10 cellular contexts compared by ENCODE assay signal in genomic region chr1:160567858-160568682, GRCh38. TPM values are rescaled to one million over a fixed set of nuclear protein-coding genes. Genes with fewer than 3 reads are reported as not detected.
DNase-seq lines count a peak whose midpoint lies in the region; ATAC-seq and TF ChIP-seq lines count a peak whose summit lies in the region.
"Had no signal": no experiment of that assay in that cellular context is flagged by ENCODE, and none has a peak within 500 bp of the region (broad histone marks: within the 10 kb centered on the region; RNA-seq: fewer than 3 reads in every experiment).

No MANE protein-coding gene starts in this region.

- peak; percentile 95 for ATAC-seq in CD8-positive, alpha-beta T cell
- ATAC-seq in heart left ventricle = no peak

- H3K4me2 ChIP-seq in OCI-LY1 (ENCODE audit: low read length) = peak overlapping the region; percentile 8; the same call in 1 of the 2 replicates
- no peak overlapping the region for H3K4me2 ChIP-seq in GM23248 (ENCODE audit: unreplicated experiment)

- H3K9ac ChIP-seq in OCI-LY1 (ENCODE audit: low read length) = peak overlapping the region; percentile 31; the same call in 1 of the 2 replicates
- H3K9ac ChIP-seq in GM23248 = no peak overlapping the region

- H4K20me1 ChIP-seq in OCI-LY1 (ENCODE audit: insufficient read depth, low read length) (no peaks in the 10 kb centered on the region), GM23248 (ENCODE audit: insufficient read depth) (no peaks in the 10 kb centered on the region)

- peak overlapping the region; percentile 55 for H3K27ac ChIP-seq in CD8-positive, alpha-beta T cell (ENCODE audit: low read depth, low read length)
- H3K27ac ChIP-seq in OCI-LY1 (ENCODE audit: low read depth, low read length, poor library complexity, severe bottlenecking) (peak overlapping the region; percentile 57), left ventricle myocardium inferior (replicated peaks) (no peak overlapping the region), GM23248 (no peak overlapping the region), heart left ventricle (peak overlapping the region in 1 of 12 donors; percentile 81)

- peak; percentile 35 to 86 (median 73) for DNase-seq in CD8-positive, alpha-beta T cell
- DNase-seq in activated T-cell treated with anti-CD3 and anti-CD28 coated beads, Interleukin-2, amount 50 U/mL, for 48 hours = peak; percentile 76 to 80
- DNase-seq in stimulated activated CD4-positive, alpha-beta T cell treated with anti-CD3 and anti-CD28 coated beads, Interleukin-12 subunit alpha, Interleukin-12 subunit beta, amount 100 ng/mL, for 48 hours (ENCODE audit: low read depth in 2 of 3, low spot score in 1 of 3) = peak; percentile 43 to 64 (median 53)
- no peak for DNase-seq in left ventricle myocardium inferior
- no peak for DNase-seq in GM23248
- no peak for DNase-seq in AG08396 (ENCODE audit: low spot score)
- DNase-seq in heart left ventricle = no peak

- H3K4me3 Mint-ChIP-seq in CD8-positive, alpha-beta T cell = peak overlapping the region; percentile 59

- CTCF ChIA-PET in CD8-positive, alpha-beta T cell (lab: Charles Lee) = interaction anchor here (1.0 to 3.6 kb wide), 5 partner anchors 10 to 139 kb away, joined by 3 to 15 read pairs (median 7); no protein-coding TSS in a partner anchor

- 7 to 16% methylated on average over 8 of the region's 8 CpGs for WGBS in GM23248 (ENCODE audit: low coverage in 1 of 2, low lambda C conversion rate in 2 of 2, missing lambda C conversion rate in 2 of 2), 2 experiments
- 52 to 77% (median 62%) methylated on average over 8 of the region's 8 CpGs for WGBS in heart left ventricle, 4 donors

- H3K4me3 ChIP-seq in CD8-positive, alpha-beta T cell (ENCODE audit: low read depth, low read length) = no peak overlapping the region
- no peak overlapping the region for H3K4me3 ChIP-seq in OCI-LY1 (ENCODE audit: low read depth, low read length, poor library complexity, severe bottlenecking)
- H3K4me3 ChIP-seq in left ventricle myocardium inferior = no peak overlapping the region
- no peak overlapping the region for H3K4me3 ChIP-seq in GM23248
- H3K4me3 ChIP-seq in heart left ventricle = no peak overlapping the region

- H3K36me3 Mint-ChIP-seq in CD8-positive, alpha-beta T cell = peaks cover 52% of the 10 kb centered on the region

- no peaks in the 10 kb centered on the region for H3K79me2 ChIP-seq in OCI-LY1 (ENCODE audit: insufficient read depth, low read length)
- H3K79me2 ChIP-seq in GM23248 (ENCODE audit: insufficient read depth) = no peaks in the 10 kb centered on the region

- no peaks in the 10 kb centered on the region for H3K27me3 Mint-ChIP-seq in CD8-positive, alpha-beta T cell (ENCODE audit: low read depth)

- in situ Hi-C loops in GM23248 (cut with MboI) = no loop called here

- no peaks in the 10 kb centered on the region for H3K9me2 ChIP-seq in OCI-LY1 (ENCODE audit: low read depth, low read length)
- no peaks in the 10 kb centered on the region for H3K9me2 ChIP-seq in GM23248 (ENCODE audit: insufficient read depth)

- H3K27ac Mint-ChIP-seq in CD8-positive, alpha-beta T cell = peak overlapping the region; percentile 95

- no peaks in the 10 kb centered on the region for H3K9me3 Mint-ChIP-seq in CD8-positive, alpha-beta T cell

- no peaks in the 10 kb centered on the region for H3K36me3 ChIP-seq in CD8-positive, alpha-beta T cell (ENCODE audit: insufficient read depth, low read length)
- H3K36me3 ChIP-seq in OCI-LY1 (ENCODE audit: insufficient read depth, low read length) (peaks cover 18% of the 10 kb centered on the region), left ventricle myocardium inferior (no peaks in the 10 kb centered on the region), GM23248 (ENCODE audit: low read depth) (no peaks in the 10 kb centered on the region), heart left ventricle (peaks cover 0 to 18% (median 0%) of the 10 kb centered on the region in 9 donors)

- no peak for TF ChIP-seq CTCF in CD8-positive, alpha-beta T cell (IDR thresholded peaks at IDR 0.05)
- TF ChIP-seq CTCF in OCI-LY1 (IDR thresholded peaks at IDR 0.05; ENCODE audit: low read length) (no peak), left ventricle myocardium inferior (IDR thresholded peaks at IDR 0.05; ENCODE audit: borderline replicate concordance) (no peak), heart left ventricle (IDR thresholded peaks at IDR 0.05) (no peak)

- no peak for TF ChIP-seq POLR2A in heart left ventricle (IDR thresholded peaks at IDR 0.05)

- H3K9me3 ChIP-seq in CD8-positive, alpha-beta T cell (ENCODE audit: low read length) = no peaks in the 10 kb centered on the region
- H3K9me3 ChIP-seq in OCI-LY1 (ENCODE audit: low read length) (no peaks in the 10 kb centered on the region), left ventricle myocardium inferior (replicated peaks) (peaks cover 9% of the 10 kb centered on the region), GM23248 (ENCODE audit: low read depth) (no peaks in the 10 kb centered on the region), heart left ventricle (peaks cover 0 to 11% (median 1%) of the 10 kb centered on the region in 12 donors)

- POLR2A ChIA-PET in CD8-positive, alpha-beta T cell (lab: Charles Lee) = interaction anchor here (0.7 to 4.3 kb wide), 7 partner anchors 9 to 469 kb away, joined by 3 to 44 read pairs (median 3); partner anchors contain the start of genes CD84 and SLAMF6

- peaks cover 95% of the 10 kb centered on the region for H3K4me1 Mint-ChIP-seq in CD8-positive, alpha-beta T cell (ENCODE audit: low read depth)

- intact Hi-C loops in CD8-positive, alpha-beta T cell (cut with DNase I, micrococcal nuclease) = loop anchor here (1.0 kb wide), 3 partner anchors 8 to 12 kb away; partner anchors contain the start of gene CD84 (in 1 of the 2)
- intact Hi-C loops in left ventricle myocardium inferior (cut with micrococcal nuclease) = no loop called here
- intact Hi-C loops in heart left ventricle (cut with DNase I) = no loop called here

- no peaks in the 10 kb centered on the region for H3F3A ChIP-seq in OCI-LY1 (ENCODE audit: insufficient read depth, low read length)
- no peaks in the 10 kb centered on the region for H3F3A ChIP-seq in GM23248 (ENCODE audit: insufficient read depth)

- peaks cover 93% of the 10 kb centered on the region for H3K4me1 ChIP-seq in CD8-positive, alpha-beta T cell (ENCODE audit: insufficient read depth, low read length)
- H3K4me1 ChIP-seq in OCI-LY1 (ENCODE audit: insufficient read depth, low read length, severe bottlenecking) (peaks cover 28% of the 10 kb centered on the region), left ventricle myocardium inferior (no peaks in the 10 kb centered on the region), GM23248 (ENCODE audit: insufficient read depth) (no peaks in the 10 kb centered on the region), heart left ventricle (peaks cover 0 to 90% (median 0%) of the 10 kb centered on the region in 12 donors)

- no peaks in the 10 kb centered on the region for H3K27me3 ChIP-seq in CD8-positive, alpha-beta T cell (ENCODE audit: insufficient read depth, low read length)
- H3K27me3 ChIP-seq in OCI-LY1 (ENCODE audit: insufficient read depth, low read length) (no peaks in the 10 kb centered on the region), left ventricle myocardium inferior (ENCODE audit: low read depth) (no peaks in the 10 kb centered on the region), GM23248 (replicated peaks; ENCODE audit: insufficient read depth) (no peaks in the 10 kb centered on the region; the same call in 1 of the 2 replicates), heart left ventricle (peaks cover 0 to 3% (median 0%) of the 10 kb centered on the region in 9 donors)

- H2AFZ ChIP-seq in OCI-LY1 (ENCODE audit: low read length) (no peak overlapping the region), GM23248 (no peak overlapping the region)

RNA-seq across cellular contexts. Expression of gene CD84, which starts 11.2 kb away (rescaled TPM):
- 10 to 100 TPM; 28.3 to 31.7 TPM for total RNA-seq in CD8-positive, alpha-beta T cell
- total RNA-seq in left ventricle myocardium inferior = 3.6 TPM
- total RNA-seq in GM23248 (2014; rRNA removed; shearing (Covaris generic)) = not detected in 2 replicates
- not detected in 2 replicates for polyA plus RNA-seq in GM23248 (2016; fragmentation: Nextera tagmentation; extraction: Ambion mirVana)
- total RNA-seq in heart left ventricle = 10 to 100 TPM in 2 of 9 donors, 1 to 10 TPM in 6, under 1 TPM in 1; 0.90 to 36.2 (median 1.4) TPM
- under 1 TPM; 0.49 to 0.61 TPM for polyA plus RNA-seq in heart left ventricle
- total RNA-seq: epithelial cell of proximal tubule, pulmonary artery endothelial cell had no signal

RNA-seq across cellular contexts. Expression of gene SLAMF6, which starts 45.0 kb away (rescaled TPM):
- 1 to 10 TPM; 4.6 to 5.2 TPM for total RNA-seq in CD8-positive, alpha-beta T cell
- 0.22 TPM for total RNA-seq in left ventricle myocardium inferior
- total RNA-seq in GM23248 (2014; rRNA removed; shearing (Covaris generic)) = not detected in 2 replicates
- not detected in 2 replicates for polyA plus RNA-seq in GM23248 (2016; fragmentation: Nextera tagmentation; extraction: Ambion mirVana)
- 1 to 10 TPM in 2 of 9 donors, under 1 TPM in 7; 0.09 to 3.8 (median 0.31) TPM for total RNA-seq in heart left ventricle
- polyA plus RNA-seq in heart left ventricle = under 1 TPM; 0.10 to 0.30 TPM
- total RNA-seq: epithelial cell of proximal tubule, pulmonary artery endothelial cell had no signal

Comparison
In these comparisons a context has a peak if more than half of its experiments do, and no peak if none do; other contexts are left out.
1. DNase-seq: peak in CD8-positive, alpha-beta T cell (7 of 7), activated T-cell treated with anti-CD3 and anti-CD28 coated beads, Interleukin-2, amount 50 U/mL, for 48 hours (2 of 2) and stimulated activated CD4-positive, alpha-beta T cell treated with anti-CD3 and anti-CD28 coated beads, Interleukin-12 subunit alpha, Interleukin-12 subunit beta, amount 100 ng/mL, for 48 hours (3 of 3); none in left ventricle myocardium inferior (single experiment), GM23248 (single experiment), AG08396 (single experiment) and heart left ventricle (0 of 5).
2. H3K27ac ChIP-seq: peak in CD8-positive, alpha-beta T cell (single experiment) and OCI-LY1 (single experiment); none in left ventricle myocardium inferior (single experiment) and GM23248 (single experiment).
3. intact Hi-C loops: an anchor here in CD8-positive, alpha-beta T cell (1.0 kb wide); none called in left ventricle myocardium inferior and heart left ventricle.